In the genomic region with DNA sequence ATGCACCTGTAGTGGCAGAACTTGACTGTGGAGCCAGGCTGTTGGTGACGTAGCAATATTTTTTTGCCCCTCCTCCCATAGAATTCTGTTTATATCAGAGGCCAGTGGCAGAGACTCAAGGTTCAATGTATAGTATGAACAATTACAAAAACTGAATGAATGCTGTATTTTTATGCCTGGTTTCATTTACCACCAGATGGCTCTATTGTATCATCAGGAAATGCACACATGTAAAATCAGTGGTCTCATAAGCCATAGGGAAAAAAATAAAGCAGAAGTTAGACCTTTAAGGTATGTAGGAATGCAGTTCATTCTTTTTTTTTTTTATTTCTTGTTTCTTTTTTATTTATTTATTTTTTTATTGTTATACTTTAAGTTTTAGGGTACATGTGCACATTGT, we compare ENCODE assay signal across 9 cellular contexts. TPM values are rescaled to one million over a fixed set of nuclear protein-coding genes. Genes with fewer than 3 reads are reported as not detected.
DNase-seq lines count a peak whose midpoint lies in the region; TF ChIP-seq lines count a peak whose summit lies in the region.
"Had no signal": no experiment of that assay in that cellular context is flagged by ENCODE, and none has a peak within 500 bp of the region (broad histone marks: within the 10 kb centered on the region; RNA-seq: fewer than 3 reads in every experiment).

No MANE protein-coding gene starts in this region.

- H3K4me2 ChIP-seq in mammary epithelial cell (ENCODE audit: insufficient read depth, low read depth, low read length) (no peak overlapping the region), neural progenitor cell (no peak overlapping the region)

- peak; percentile 53 for DNase-seq in EH (ENCODE audit: low read depth)
- no peak for DNase-seq in mammary epithelial cell
- DNase-seq in neural progenitor cell (ENCODE audit: low spot score) = no peak
- DNase-seq in NK-92 treated with Interleukin-12 subunit alpha and Interleukin-12 subunit beta, amount 100 ng/mL, for 24 hours (lab: John Stamatoyannopoulos, UW) = no peak
- no peak for DNase-seq in NCI-H187 treated with DMSO at 0.1 percent for 48 hours (lab: John Stamatoyannopoulos, UW)
- no peak for DNase-seq in H7
- no peak for DNase-seq in ascending aorta (ENCODE audit: low spot score in 2 of 2)
- DNase-seq: head of caudate nucleus had no signal

- H3K4me1 ChIP-seq in mammary epithelial cell (ENCODE audit: insufficient read depth, low read length) (no peaks in the 10 kb centered on the region), neural progenitor cell (no peaks in the 10 kb centered on the region), ascending aorta (no peaks in the 10 kb centered on the region)

- H3K4me3 ChIP-seq in mammary epithelial cell (replicated peaks in 1 of 3; ENCODE audit: insufficient read depth in 1 of 3, low read depth in 2 of 3, low read length in 3 of 3) = no peak overlapping the region
- no peak overlapping the region for H3K4me3 ChIP-seq in neural progenitor cell
- H3K4me3 ChIP-seq in H7 (ENCODE audit: insufficient read depth, low read depth, low read length) = no peak overlapping the region
- no peak overlapping the region for H3K4me3 ChIP-seq in ascending aorta

- no peak overlapping the region for H3K27ac Mint-ChIP-seq in neural progenitor cell

- in situ Hi-C loops in mammary epithelial cell (cut with MboI; ENCODE audit: low sequenced_read_pairs in 2 of 2) = no loop called here

- peaks cover 3% of the 10 kb centered on the region for H3K27me3 Mint-ChIP-seq in neural progenitor cell (ENCODE audit: insufficient read depth, low read depth)

- H3K36me3 ChIP-seq in mammary epithelial cell (ENCODE audit: insufficient read depth, low read length) (no peaks in the 10 kb centered on the region), neural progenitor cell (no peaks in the 10 kb centered on the region), H7 (replicated peaks; ENCODE audit: control insufficient read depth, insufficient read depth, low read length) (no peaks in the 10 kb centered on the region), ascending aorta (no peaks in the 10 kb centered on the region)

- H3K27me3 ChIP-seq in mammary epithelial cell (ENCODE audit: insufficient read depth, low read length) (peaks cover 3% of the 10 kb centered on the region), neural progenitor cell (no peaks in the 10 kb centered on the region), H7 (ENCODE audit: control insufficient read depth, insufficient read depth, low read length) (no peaks in the 10 kb centered on the region), ascending aorta (no peaks in the 10 kb centered on the region)

- no peaks in the 10 kb centered on the region for H3K4me1 Mint-ChIP-seq in neural progenitor cell

- BruUV-seq in mammary epithelial cell (replicated peaks; lab: Mats Ljungman, UMichigan) = no TSS peak

- H3F3A ChIP-seq in neural progenitor cell (ENCODE audit: low read depth) = no peaks in the 10 kb centered on the region

- H3K27ac ChIP-seq in mammary epithelial cell (ENCODE audit: insufficient read depth, low read depth, low read length) = no peak overlapping the region
- no peak overlapping the region for H3K27ac ChIP-seq in neural progenitor cell
- no peak overlapping the region for H3K27ac ChIP-seq in ascending aorta

- H4K20me1 ChIP-seq in mammary epithelial cell (ENCODE audit: insufficient read depth, low read length) (no peaks in the 10 kb centered on the region), neural progenitor cell (ENCODE audit: low read depth) (no peaks in the 10 kb centered on the region)

- peak; percentile 50; the same call in 1 of the 2 replicates for TF ChIP-seq CTCF in LNCAP (IDR thresholded peaks at IDR 0.05)
- TF ChIP-seq CTCF in mammary epithelial cell (conservative IDR thresholded peaks at IDR 0.05 in 1 of 2, IDR thresholded peaks at IDR 0.05 in 1 of 2; ENCODE audit: extremely low read depth in 1 of 2, insufficient read depth in 1 of 2, low read depth in 1 of 2, low read length in 2 of 2) = peak; percentile 55 to 59
- peak; percentile 34 for TF ChIP-seq CTCF in neural progenitor cell (IDR thresholded peaks at IDR 0.05)
- peak in 1 of 3 experiments; percentile 50 for TF ChIP-seq CTCF in ascending aorta (IDR thresholded peaks at IDR 0.05)

- dilution Hi-C loops in mammary epithelial cell (cut with HindIII; ENCODE audit: low sequenced_read_pairs) = no loop called here

- no peak overlapping the region for H3K4me3 Mint-ChIP-seq in neural progenitor cell

- intact Hi-C loops in mammary epithelial cell (cut with micrococcal nuclease) = loop anchor here (1.0 to 2.0 kb wide), 2 partner anchors 182 to 454 kb away; no protein-coding TSS in a partner anchor
- intact Hi-C loops in ascending aorta (cut with DNase I) = loop anchor here (1.0 kb wide), 1 partner anchor 455 kb away; no protein-coding TSS in a partner anchor

- H2AFZ ChIP-seq in mammary epithelial cell (ENCODE audit: low read depth, low read length) (no peak overlapping the region), neural progenitor cell (replicated peaks) (no peak overlapping the region)

- no peaks in the 10 kb centered on the region for H3K9me3 Mint-ChIP-seq in neural progenitor cell

- CTCF ChIA-PET in mammary epithelial cell (lab: Charles Lee; ENCODE audit: low non-redundant PET) = no interaction called here

- H3K9me3 ChIP-seq in mammary epithelial cell (replicated peaks; ENCODE audit: insufficient read depth, low read length) = no peaks in the 10 kb centered on the region
- H3K9me3 ChIP-seq in neural progenitor cell (ENCODE audit: low read depth) = no peaks in the 10 kb centered on the region
- no peaks in the 10 kb centered on the region for H3K9me3 ChIP-seq in ascending aorta

- H3K9ac ChIP-seq in mammary epithelial cell (ENCODE audit: insufficient read depth, low read length) (no peak overlapping the region), neural progenitor cell (no peak overlapping the region)

- H3K36me3 Mint-ChIP-seq in neural progenitor cell = no peaks in the 10 kb centered on the region

- H3K79me2 ChIP-seq in mammary epithelial cell (ENCODE audit: insufficient read depth, low read length) = no peaks in the 10 kb centered on the region
- H3K79me2 ChIP-seq in neural progenitor cell (ENCODE audit: low read depth) = no peaks in the 10 kb centered on the region

- 100% methylated on average over 1 of the region's 1 CpG for WGBS in mammary epithelial cell (ENCODE audit: low coverage, missing lambda C conversion rate)

RNA-seq across cellular contexts. Expression of a gene that starts 43.6 kb away (rescaled TPM):
- total RNA-seq in mammary epithelial cell (not detected), neural progenitor cell (ENCODE audit: low replicate concordance) (2.7 TPM in 1 of 2 replicates, not detected in the other), ascending aorta (not detected)
- polyA plus RNA-seq in mammary epithelial cell = not detected
- polyA minus RNA-seq in mammary epithelial cell = not detected
- 0.24 and 1.1 TPM in 2 replicates for total RNA-seq in H7 (2014; rRNA removed; shearing (Covaris generic))
